In the genomic region with DNA sequence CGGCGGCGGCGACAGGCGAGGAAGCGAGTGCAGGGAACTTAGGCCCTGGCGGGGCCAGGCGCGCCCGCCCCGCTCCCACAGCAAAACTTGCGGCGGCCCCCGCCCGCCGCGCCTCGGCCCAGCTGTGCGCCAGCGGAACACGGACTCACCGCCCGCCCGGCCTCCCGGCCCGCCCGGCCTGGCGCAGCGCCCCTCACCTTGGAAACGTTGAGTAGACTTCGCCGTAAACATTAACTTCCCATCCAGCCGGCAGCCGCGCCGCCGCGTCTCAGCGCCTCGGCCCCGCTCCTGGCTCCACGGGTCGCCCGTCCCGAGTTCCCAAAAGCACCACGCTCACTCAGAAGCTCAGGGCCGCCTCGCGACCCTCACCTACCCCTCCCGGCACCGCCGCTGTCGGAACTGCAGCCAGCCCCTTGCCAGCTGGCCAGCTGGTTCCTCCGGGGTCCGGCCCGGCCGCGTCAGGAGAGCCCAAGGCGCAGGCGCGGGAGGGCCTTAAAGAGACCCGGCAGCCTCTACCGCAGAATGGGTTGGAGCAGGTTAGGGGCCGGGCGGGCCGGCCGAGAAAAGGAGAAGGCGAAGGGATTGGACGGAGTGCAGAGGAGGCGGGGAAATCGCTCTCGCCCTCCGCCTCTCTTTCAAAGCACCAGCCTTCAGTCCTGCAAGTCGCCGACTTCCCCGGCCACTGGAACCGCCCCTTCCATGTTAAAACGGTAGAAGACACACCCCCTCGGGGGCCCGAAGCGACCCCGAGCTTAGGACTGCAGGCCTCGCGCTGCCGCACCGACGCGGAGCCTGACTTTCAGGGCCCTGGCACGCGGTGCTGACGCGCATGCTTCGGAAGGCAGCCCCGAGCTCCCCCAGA, we compare ENCODE assay signal across 8 cellular contexts. TPM values are rescaled to one million over a fixed set of nuclear protein-coding genes. Genes with fewer than 3 reads are reported as not detected.
DNase-seq lines count a peak whose midpoint lies in the region; TF ChIP-seq lines count a peak whose summit lies in the region.

Gene EVI5 (minus strand): TSS at position 470 of the 862 bp plus-strand sequence. CDS start 48,562 bp downstream, outside the sequence.

- peak within 1 kb of the TSS; percentile 91 for H3K4me3 ChIP-seq in H7 (ENCODE audit: insufficient read depth, low read depth, low read length)
- H3K4me3 ChIP-seq in Loucy (ENCODE audit: low read length, poor library complexity, severe bottlenecking): peak within 1 kb of the TSS; percentile 76
- H3K4me3 ChIP-seq in fibroblast of villous mesenchyme (ENCODE audit: low read depth, low read length): peak within 1 kb of the TSS; percentile 89
- peak within 1 kb of the TSS; percentile 98 for H3K4me3 ChIP-seq in neural cell (ENCODE audit: low read length)
- peak within 1 kb of the TSS; percentile 60 to 81 (median 70) for H3K4me3 ChIP-seq in stomach

- peak within 1 kb of the TSS; percentile 79 for H3K4me2 ChIP-seq in Loucy (ENCODE audit: low read depth, low read length, poor library complexity, severe bottlenecking)
- H3K4me2 ChIP-seq in neural cell (ENCODE audit: low read length): peak within 1 kb of the TSS; percentile 66

- no peak for TF ChIP-seq RAD21 in neural cell (conservative IDR thresholded peaks at IDR 0.05)

- H3K79me2 ChIP-seq in Loucy (ENCODE audit: insufficient read depth, low read length) (no peaks in the 10 kb centered on the region), neural cell (replicated peaks; ENCODE audit: insufficient read depth, low read length) (peaks cover 10% of the 10 kb centered on the region)

- WGBS in stomach, 5 donors: 0 to 3% (median 1%) methylated on average over 37 to 94 of the region's 94 CpGs

- H3K27ac ChIP-seq in neural cell (ENCODE audit: low read length) (peak within 1 kb of the TSS; percentile 65), stomach (peak within 1 kb of the TSS; percentile 97 to 100 (median 98))

- no peaks in the 10 kb centered on the region for H3K9me2 ChIP-seq in Loucy (replicated peaks; ENCODE audit: low read depth, low read length)
- H3K9me2 ChIP-seq in neural cell (ENCODE audit: insufficient read depth, low read length): no peaks in the 10 kb centered on the region

- H3K4me1 ChIP-seq in Loucy (ENCODE audit: insufficient read depth, low read length, poor library complexity, severe bottlenecking) (peaks cover 2% of the 10 kb centered on the region), stomach (peaks cover 0 to 51% (median 33%) of the 10 kb centered on the region in 4 donors)

- H4K20me1 ChIP-seq in Loucy (ENCODE audit: insufficient read depth, low read length, poor library complexity, severe bottlenecking) (peaks cover 3% of the 10 kb centered on the region), neural cell (ENCODE audit: insufficient read depth) (no peaks in the 10 kb centered on the region)

- H3K27me3 ChIP-seq in H7 (ENCODE audit: control insufficient read depth, insufficient read depth, low read length) (peaks cover 6% of the 10 kb centered on the region), Loucy (ENCODE audit: insufficient read depth, low read length, poor library complexity, severe bottlenecking) (peaks cover 62% of the 10 kb centered on the region), neural cell (ENCODE audit: insufficient read depth, low read depth, low read length) (no peaks in the 10 kb centered on the region), stomach (no peaks in the 10 kb centered on the region)

- H3K9ac ChIP-seq in Loucy (ENCODE audit: low read depth, low read length, poor library complexity, severe bottlenecking): no peak within 1 kb of the TSS
- H3K9ac ChIP-seq in neural cell (ENCODE audit: low read length): peak within 1 kb of the TSS; percentile 72

- peak within 1 kb of the TSS; percentile 95 for H2AFZ ChIP-seq in Loucy (ENCODE audit: low read length)
- H2AFZ ChIP-seq in neural cell (ENCODE audit: low read depth, low read length): peak within 1 kb of the TSS; percentile 90

- TF ChIP-seq CTCF in Loucy (conservative IDR thresholded peaks at IDR 0.05; ENCODE audit: low read length) (no peak), fibroblast of villous mesenchyme (IDR thresholded peaks at IDR 0.05; ENCODE audit: insufficient read depth, low read depth, low read length) (no peak), neural cell (IDR thresholded peaks at IDR 0.05; ENCODE audit: poor library complexity, severe bottlenecking) (peak; percentile 61), stomach (IDR thresholded peaks at IDR 0.05) (no peak)

- TF ChIP-seq POLR2A in stomach (IDR thresholded peaks at IDR 0.05): peak in 1 of 4 donors; percentile 4

- DNase-seq in G401 (ENCODE audit: low spot score) (peak; percentile 93), H7 (peak; percentile 96), SHP77 (lab: John Stamatoyannopoulos, UW) (peak; percentile 97), activated gamma-delta T cell treated with Interleukin-2 at 50 U/mL for 16 hours (peak; percentile 43), fibroblast of villous mesenchyme (ENCODE audit: low read depth) (peak; percentile 98), stomach (peak; percentile 96)

- H3K9me3 ChIP-seq in Loucy (ENCODE audit: insufficient read depth, low read depth, low read length) (no peaks in the 10 kb centered on the region), neural cell (ENCODE audit: low read length) (no peaks in the 10 kb centered on the region), stomach (no peaks in the 10 kb centered on the region)

- H3F3A ChIP-seq in Loucy (ENCODE audit: low read depth) (no peaks in the 10 kb centered on the region), neural cell (ENCODE audit: insufficient read depth, low read length, poor library complexity, severe bottlenecking) (no peaks in the 10 kb centered on the region)

- H3K36me3 ChIP-seq in H7 (replicated peaks; ENCODE audit: control insufficient read depth, insufficient read depth, low read length) (no peaks in the 10 kb centered on the region), Loucy (ENCODE audit: insufficient read depth, low read length) (no peaks in the 10 kb centered on the region), neural cell (ENCODE audit: insufficient read depth, low read length) (no peaks in the 10 kb centered on the region), stomach (no peaks in the 10 kb centered on the region)

- in situ Hi-C loops in G401 (cut with HindIII; ENCODE audit: low sequenced_read_pairs): no loop called here

- intact Hi-C loops in stomach (cut with DNase I; ENCODE audit: low total_unique reads): no loop called here

- no peak for TF ChIP-seq EP300 in neural cell (conservative IDR thresholded peaks at IDR 0.05; ENCODE audit: poor library complexity, severe bottlenecking)
- TF ChIP-seq EP300 in stomach (IDR thresholded peaks at IDR 0.05): no peak

TF ChIP-seq in neural cell, 6 proteins besides CTCF, POLR2A, EP300 and RAD21:
- TF ChIP-seq EZH2 (IDR thresholded peaks at IDR 0.05; ENCODE audit: borderline replicate concordance, insufficient read depth, low read length, poor library complexity, severe bottlenecking): no peak
- no peak for TF ChIP-seq SMC3 (conservative IDR thresholded peaks at IDR 0.05; ENCODE audit: poor library complexity)
- peak; percentile 57 for TF ChIP-seq MXI1 (conservative IDR thresholded peaks at IDR 0.05; ENCODE audit: poor library complexity, severe bottlenecking)
- TF ChIP-seq TAF1 (IDR thresholded peaks at IDR 0.05; ENCODE audit: low read depth): peak; percentile 27
- TF ChIP-seq, protein P1, sequence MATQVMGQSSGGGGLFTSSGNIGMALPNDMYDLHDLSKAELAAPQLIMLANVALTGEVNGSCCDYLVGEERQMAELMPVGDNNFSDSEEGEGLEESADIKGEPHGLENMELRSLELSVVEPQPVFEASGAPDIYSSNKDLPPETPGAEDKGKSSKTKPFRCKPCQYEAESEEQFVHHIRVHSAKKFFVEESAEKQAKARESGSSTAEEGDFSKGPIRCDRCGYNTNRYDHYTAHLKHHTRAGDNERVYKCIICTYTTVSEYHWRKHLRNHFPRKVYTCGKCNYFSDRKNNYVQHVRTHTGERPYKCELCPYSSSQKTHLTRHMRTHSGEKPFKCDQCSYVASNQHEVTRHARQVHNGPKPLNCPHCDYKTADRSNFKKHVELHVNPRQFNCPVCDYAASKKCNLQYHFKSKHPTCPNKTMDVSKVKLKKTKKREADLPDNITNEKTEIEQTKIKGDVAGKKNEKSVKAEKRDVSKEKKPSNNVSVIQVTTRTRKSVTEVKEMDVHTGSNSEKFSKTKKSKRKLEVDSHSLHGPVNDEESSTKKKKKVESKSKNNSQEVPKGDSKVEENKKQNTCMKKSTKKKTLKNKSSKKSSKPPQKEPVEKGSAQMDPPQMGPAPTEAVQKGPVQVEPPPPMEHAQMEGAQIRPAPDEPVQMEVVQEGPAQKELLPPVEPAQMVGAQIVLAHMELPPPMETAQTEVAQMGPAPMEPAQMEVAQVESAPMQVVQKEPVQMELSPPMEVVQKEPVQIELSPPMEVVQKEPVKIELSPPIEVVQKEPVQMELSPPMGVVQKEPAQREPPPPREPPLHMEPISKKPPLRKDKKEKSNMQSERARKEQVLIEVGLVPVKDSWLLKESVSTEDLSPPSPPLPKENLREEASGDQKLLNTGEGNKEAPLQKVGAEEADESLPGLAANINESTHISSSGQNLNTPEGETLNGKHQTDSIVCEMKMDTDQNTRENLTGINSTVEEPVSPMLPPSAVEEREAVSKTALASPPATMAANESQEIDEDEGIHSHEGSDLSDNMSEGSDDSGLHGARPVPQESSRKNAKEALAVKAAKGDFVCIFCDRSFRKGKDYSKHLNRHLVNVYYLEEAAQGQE (IDR thresholded peaks at IDR 0.05; ENCODE audit: borderline replicate concordance): peak; percentile 18
- TF ChIP-seq POLR2AphosphoS5 (IDR thresholded peaks at IDR 0.05): peak; percentile 58

RNA-seq across cellular contexts. Expression of gene EVI5, which starts in this region (rescaled TPM):
- 28.0 and 49.7 TPM in 2 replicates for total RNA-seq in G401 (2014; rRNA removed; shearing (Covaris generic))
- 4.4 and 16.1 TPM in 2 replicates for total RNA-seq in H7 (2014; rRNA removed; shearing (Covaris generic))
- 58.7 and 69.6 TPM in 2 replicates for total RNA-seq in fibroblast of villous mesenchyme
- 7.5 and 8.5 TPM in 2 replicates for polyA plus RNA-seq in neural cell
- 37.5 and 40.5 TPM in 2 replicates for polyA minus RNA-seq in neural cell
- total RNA-seq in stomach: 100 to 1,000 TPM in 2 of 5 donors, 10 to 100 TPM in 3; 30.0 to 200 (median 91.4) TPM
- polyA plus RNA-seq in stomach: 1 to 10 TPM; 1.8 to 8.9 (median 6.6) TPM

Comparison
In these comparisons a context has a peak if more than half of its experiments do, and no peak if none do; other contexts are left out.
1. Peak in every context shown above with its lines: DNase-seq, H3K4me3 ChIP-seq and H3K27ac ChIP-seq.
2. DNase-seq: peak in every context shown above with its lines; median percentile 98 in fibroblast of villous mesenchyme; 97 in SHP77; 96 in H7; 96 in stomach; 93 in G401; 43 in activated gamma-delta T cell treated with Interleukin-2 at 50 U/mL for 16 hours.